25 cellular contexts compared by ENCODE assay signal in genomic region chr3:9617736-9618135, GRCh38.
"Had no signal": no experiment of that assay in that cellular context is flagged by ENCODE, and none has a peak within 500 bp of the region (broad histone marks: within the 10 kb centered on the region; RNA-seq: fewer than 3 reads in every experiment).

No MANE protein-coding gene starts in this region.

- H3K27ac ChIP-seq: colonic mucosa, coronary artery, dorsolateral prefrontal cortex, epithelial cell of prostate, esophagus muscularis mucosa, esophagus squamous epithelium, foreskin keratinocyte, gastrocnemius medialis, gastroesophageal sphincter, heart left ventricle, heart right ventricle, hepatocyte had no signal

- H3K4me3 ChIP-seq: colonic mucosa, coronary artery, dorsolateral prefrontal cortex, esophagus muscularis mucosa, esophagus squamous epithelium, gastrocnemius medialis, gastroesophageal sphincter, heart left ventricle, heart right ventricle, hepatocyte had no signal

- H2AFZ ChIP-seq: hepatocyte had no signal

- H3K9me3 ChIP-seq: colonic mucosa, esophagus muscularis mucosa, gastrocnemius medialis, gastroesophageal sphincter had no signal

- H3K4me1 ChIP-seq: colonic mucosa, esophagus muscularis mucosa, esophagus squamous epithelium, foreskin keratinocyte, gastrocnemius medialis, gastroesophageal sphincter, heart left ventricle, heart right ventricle had no signal

- DNase-seq: colonic mucosa; cortex of kidney; dermis blood vessel endothelial cell; dorsolateral prefrontal cortex; effector CD4-positive, alpha-beta T cell; effector CD8-positive, alpha-beta T cell; effector memory CD4-positive, alpha-beta T cell; effector memory CD8-positive, alpha-beta T cell; endodermal cell; erythroblast; esophagus squamous epithelium; foreskin fibroblast; foreskin keratinocyte; foreskin melanocyte; gastrocnemius medialis; glutamatergic neuron; head of caudate nucleus; heart left ventricle; heart right ventricle had no signal

- ATAC-seq: effector memory CD8-positive, alpha-beta T cell; esophagus mucosa; foreskin keratinocyte; gastrocnemius medialis; gastroesophageal sphincter; heart left ventricle; heart right ventricle had no signal

- H3K27me3 ChIP-seq: colonic mucosa, gastrocnemius medialis had no signal

- H3K79me2 ChIP-seq: hepatocyte had no signal

- H3K36me3 ChIP-seq: colonic mucosa, esophagus muscularis mucosa, esophagus squamous epithelium, gastrocnemius medialis, gastroesophageal sphincter, heart left ventricle, heart right ventricle had no signal

- H3K4me2 ChIP-seq: hepatocyte had no signal
